In genomic region chr18:76394780-76395476, GRCh38 we compare ENCODE assay signal across 12 cellular contexts.
DNase-seq lines count a peak whose midpoint lies in the region; ATAC-seq and TF ChIP-seq lines count a peak whose summit lies in the region.
"Had no signal": no experiment of that assay in that cellular context is flagged by ENCODE, and none has a peak within 500 bp of the region (broad histone marks: within the 10 kb centered on the region; RNA-seq: fewer than 3 reads in every experiment).

No MANE protein-coding gene starts in this region.

- H4K20me1 ChIP-seq in hepatocyte (ENCODE audit: insufficient read depth, poor library complexity, severe bottlenecking): peaks cover 63% of the 10 kb centered on the region

- ATAC-seq in naive thymus-derived CD4-positive, alpha-beta T cell: no peak
- ATAC-seq: gastrocnemius medialis, left ventricle myocardium superior had no signal

- CTCF ChIA-PET in BJ (lab: Yijun Ruan, JAX): interaction anchor here (1.1 to 1.4 kb wide), 3 partner anchors 9 to 304 kb away, joined by 3 read pairs; no protein-coding TSS in a partner anchor
- CTCF ChIA-PET in naive thymus-derived CD4-positive, alpha-beta T cell (lab: Charles Lee): interaction anchor here (1.2 kb wide), 1 partner anchor 315 kb away, joined by 3 read pairs; no protein-coding TSS in a partner anchor

- no peak overlapping the region for H3K4me3 Mint-ChIP-seq in brain
- H3K4me3 Mint-ChIP-seq in naive thymus-derived CD4-positive, alpha-beta T cell: no peak overlapping the region
- no peak overlapping the region for H3K4me3 Mint-ChIP-seq in activated T-cell treated with anti-CD3 and anti-CD28 coated beads, Interleukin-2, amount 50 U/mL, for 24 hours
- H3K4me3 Mint-ChIP-seq: CD4-positive, CD25-positive, alpha-beta regulatory T cell had no signal

- POLR2A ChIA-PET in BJ (lab: Charles Lee): no interaction called here
- POLR2A ChIA-PET in naive thymus-derived CD4-positive, alpha-beta T cell (lab: Charles Lee): no interaction called here

- peak overlapping the region in 3 of 5 experiments; percentile 8 to 88 (median 84) for H3K27ac Mint-ChIP-seq in brain
- H3K27ac Mint-ChIP-seq in naive thymus-derived CD4-positive, alpha-beta T cell: no peak overlapping the region
- H3K27ac Mint-ChIP-seq in activated T-cell treated with anti-CD3 and anti-CD28 coated beads, Interleukin-2, amount 50 U/mL, for 24 hours: no peak overlapping the region
- H3K27ac Mint-ChIP-seq: CD4-positive, CD25-positive, alpha-beta regulatory T cell had no signal

- no peak overlapping the region for H3K4me3 ChIP-seq in BJ (ENCODE audit: low read depth, low read length)
- no peak overlapping the region for H3K4me3 ChIP-seq in naive thymus-derived CD4-positive, alpha-beta T cell (ENCODE audit: low read length)
- H3K4me3 ChIP-seq in hepatocyte: no peak overlapping the region
- H3K4me3 ChIP-seq: gastrocnemius medialis had no signal

- 82% methylated on average over 13 of the region's 15 CpGs for WGBS in hepatocyte (ENCODE audit: low lambda C conversion rate, missing lambda C conversion rate)

- H3K79me2 ChIP-seq in hepatocyte: peaks cover 63% of the 10 kb centered on the region

- H2AFZ ChIP-seq in hepatocyte: no peak overlapping the region

- peaks cover 45% of the 10 kb centered on the region for H3K36me3 Mint-ChIP-seq in brain
- H3K36me3 Mint-ChIP-seq in naive thymus-derived CD4-positive, alpha-beta T cell: peaks cover 0 to 5% (median 0%) of the 10 kb centered on the region in 5 donors
- H3K36me3 Mint-ChIP-seq in activated T-cell treated with anti-CD3 and anti-CD28 coated beads, Interleukin-2, amount 50 U/mL, for 24 hours (ENCODE audit: low read depth): no peaks in the 10 kb centered on the region
- H3K36me3 Mint-ChIP-seq: CD4-positive, CD25-positive, alpha-beta regulatory T cell had no signal

- peak; percentile 54 for DNase-seq in BJ (ENCODE audit: low read depth)
- DNase-seq in HPDE6-E6E7 (ENCODE audit: extremely low spot score): peak; percentile 64
- DNase-seq in kidney glomerular epithelial cell (lab: John Stamatoyannopoulos, UW): peak; percentile 58
- DNase-seq in naive thymus-derived CD4-positive, alpha-beta T cell: no peak
- DNase-seq in NK-92 treated with Interleukin-12 subunit alpha and Interleukin-12 subunit beta, amount 100 ng/mL, for 24 hours (lab: John Stamatoyannopoulos, UW): no peak
- no peak for DNase-seq in activated T-cell treated with anti-CD3 and anti-CD28 coated beads, Interleukin-2, amount 50 U/mL, for 24 hours
- DNase-seq in hepatocyte (ENCODE audit: low spot score): no peak
- DNase-seq: CD4-positive, CD25-positive, alpha-beta regulatory T cell; left ventricle myocardium superior; NCI-H187 treated with DMSO at 0.1 percent for 48 hours had no signal

- 0 out of 2 replicates have a peak, but pooled peaks cover 1% of the 10 kb centered on the region for H3K36me3 ChIP-seq in BJ (ENCODE audit: control insufficient read depth, insufficient read depth, low read length)
- peaks cover 0 to 7% (median 0%) of the 10 kb centered on the region in 3 experiments for H3K36me3 ChIP-seq in naive thymus-derived CD4-positive, alpha-beta T cell (ENCODE audit: control insufficient read depth in 2 of 3, insufficient read depth in 3 of 3, low read length in 3 of 3)
- no peaks in the 10 kb centered on the region for H3K36me3 ChIP-seq in hepatocyte (replicated peaks; ENCODE audit: insufficient read depth, low read depth)
- H3K36me3 ChIP-seq: gastrocnemius medialis had no signal

- TF ChIP-seq CTCF in BJ (IDR thresholded peaks at IDR 0.05; ENCODE audit: insufficient read depth, low read depth, low read length) (no peak), brain (conservative IDR thresholded peaks at IDR 0.05) (no peak), hepatocyte (IDR thresholded peaks at IDR 0.05; ENCODE audit: poor library complexity) (no peak)

- H3K9me2 ChIP-seq in hepatocyte (replicated peaks; ENCODE audit: insufficient read depth): no peaks in the 10 kb centered on the region

- H3K4me2 ChIP-seq in hepatocyte: no peak overlapping the region

- H3K9me3 Mint-ChIP-seq in brain: peaks cover 0 to 3% (median 0%) of the 10 kb centered on the region in 5 experiments
- no peaks in the 10 kb centered on the region for H3K9me3 Mint-ChIP-seq in naive thymus-derived CD4-positive, alpha-beta T cell
- H3K9me3 Mint-ChIP-seq in activated T-cell treated with anti-CD3 and anti-CD28 coated beads, Interleukin-2, amount 50 U/mL, for 24 hours: no peaks in the 10 kb centered on the region
- H3K9me3 Mint-ChIP-seq: CD4-positive, CD25-positive, alpha-beta regulatory T cell had no signal

- peaks cover 5% of the 10 kb centered on the region for H3K27me3 Mint-ChIP-seq in brain
- H3K27me3 Mint-ChIP-seq in naive thymus-derived CD4-positive, alpha-beta T cell: peaks cover 0 to 16% (median 0%) of the 10 kb centered on the region in 5 donors
- H3K27me3 Mint-ChIP-seq in activated T-cell treated with anti-CD3 and anti-CD28 coated beads, Interleukin-2, amount 50 U/mL, for 24 hours: no peaks in the 10 kb centered on the region

- H3K27me3 ChIP-seq in BJ (ENCODE audit: control insufficient read depth, insufficient read depth, low read length) (no peaks in the 10 kb centered on the region), hepatocyte (no peaks in the 10 kb centered on the region)
- no peaks in the 10 kb centered on the region for H3K27me3 ChIP-seq in naive thymus-derived CD4-positive, alpha-beta T cell (ENCODE audit: control insufficient read depth in 2 of 2, insufficient read depth in 2 of 2, low read length in 2 of 2)
- H3K27me3 ChIP-seq: gastrocnemius medialis had no signal

- no peak overlapping the region for H3K27ac ChIP-seq in naive thymus-derived CD4-positive, alpha-beta T cell (ENCODE audit: low read depth, low read length)
- no peak overlapping the region for H3K27ac ChIP-seq in hepatocyte
- H3K27ac ChIP-seq: gastrocnemius medialis had no signal

- peaks cover 0 to 7% of the 10 kb centered on the region in 2 donors for H3K4me1 ChIP-seq in naive thymus-derived CD4-positive, alpha-beta T cell (ENCODE audit: control insufficient read depth in 2 of 2, insufficient read depth in 2 of 2, low read length in 2 of 2)
- peaks cover 12% of the 10 kb centered on the region for H3K4me1 ChIP-seq in hepatocyte (ENCODE audit: insufficient read depth)

- peaks cover 70% of the 10 kb centered on the region for H3K4me1 Mint-ChIP-seq in brain
- H3K4me1 Mint-ChIP-seq in naive thymus-derived CD4-positive, alpha-beta T cell: peaks cover 5 to 48% (median 36%) of the 10 kb centered on the region in 7 donors
- H3K4me1 Mint-ChIP-seq in activated T-cell treated with anti-CD3 and anti-CD28 coated beads, Interleukin-2, amount 50 U/mL, for 24 hours (ENCODE audit: low read depth): peaks cover 15% of the 10 kb centered on the region

- H3K9me3 ChIP-seq in naive thymus-derived CD4-positive, alpha-beta T cell (ENCODE audit: control insufficient read depth in 2 of 3, low read length in 3 of 3): no peaks in the 10 kb centered on the region
- no peaks in the 10 kb centered on the region for H3K9me3 ChIP-seq in hepatocyte (ENCODE audit: low read depth)
- H3K9me3 ChIP-seq: gastrocnemius medialis had no signal

- intact Hi-C loops in naive thymus-derived CD4-positive, alpha-beta T cell (cut with micrococcal nuclease): loop anchor here in 1 of 2 donors (5.0 kb wide), 1 partner anchor 97 kb away; no protein-coding TSS in a partner anchor

Comparison
In these comparisons a context has a peak if more than half of its experiments do, and no peak if none do; other contexts are left out.
1. DNase-seq: peak in BJ (single experiment), HPDE6-E6E7 (single experiment) and kidney glomerular epithelial cell (single experiment); none in naive thymus-derived CD4-positive, alpha-beta T cell (0 of 9), NK-92 treated with Interleukin-12 subunit alpha and Interleukin-12 subunit beta, amount 100 ng/mL, for 24 hours (single experiment), activated T-cell treated with anti-CD3 and anti-CD28 coated beads, Interleukin-2, amount 50 U/mL, for 24 hours (single experiment) and hepatocyte (single experiment).
2. H3K27ac Mint-ChIP-seq: peak in brain (3 of 5); none in naive thymus-derived CD4-positive, alpha-beta T cell (0 of 9) and activated T-cell treated with anti-CD3 and anti-CD28 coated beads, Interleukin-2, amount 50 U/mL, for 24 hours (single experiment).